1 cellular context compared by ENCODE assay signal in the genomic region with DNA sequence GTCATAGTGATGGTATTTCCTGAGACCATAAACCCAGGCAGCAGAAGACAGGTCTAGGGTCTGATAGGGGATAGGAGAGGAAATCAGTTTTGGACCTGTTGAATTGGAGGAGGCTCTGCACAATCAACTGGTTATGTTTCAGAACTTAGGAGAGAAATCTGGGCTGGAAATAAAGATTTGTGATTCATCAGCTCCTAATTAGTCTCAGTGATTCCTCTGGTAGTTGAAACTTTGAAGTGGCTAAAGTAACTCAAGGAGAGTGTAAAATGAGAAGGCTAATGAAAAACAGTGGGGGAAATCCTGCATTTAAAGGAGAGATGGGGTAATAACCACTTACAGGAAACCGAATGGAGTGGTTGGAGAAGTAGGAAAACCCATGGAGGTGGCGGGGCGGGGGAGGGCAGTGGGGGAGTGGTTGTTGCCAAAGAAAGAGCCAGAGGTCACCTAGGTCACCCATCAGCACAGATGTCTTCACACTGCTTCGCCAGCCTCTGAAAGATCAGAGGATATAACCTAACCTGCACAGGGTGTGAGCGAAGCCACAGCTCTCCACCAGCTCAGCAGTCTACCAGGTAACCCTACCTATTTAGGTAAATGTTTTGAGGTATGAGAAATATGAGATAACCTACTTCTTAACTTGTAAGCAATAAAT.
TF ChIP-seq lines count a peak whose summit lies in the region.

No MANE protein-coding gene starts in this region.

TF ChIP-seq in K562, 482 proteins besides CTCF, POLR2A, EP300 and RAD21:
- TF ChIP-seq KDM1A (IDR thresholded peaks at IDR 0.05) (peak; percentile 34 to 55; a peak in 2 of 4 replicates), ZNF785 (CRISPR knock-in tag; IDR thresholded peaks at IDR 0.05) (no peak), VEZF1 (CRISPR knock-in tag; IDR thresholded peaks at IDR 0.05) (peak; percentile 13; the same call in 1 of the 2 replicates), CHD2 (IDR thresholded peaks at IDR 0.05; ENCODE audit: low read depth, low read length) (no peak), RAD51 (IDR thresholded peaks at IDR 0.05; ENCODE audit: borderline replicate concordance, low read depth) (no peak), HOXB6 (CRISPR knock-in tag; IDR thresholded peaks at IDR 0.05; ENCODE audit: borderline replicate concordance) (no peak), STAT5A (IDR thresholded peaks at IDR 0.05; ENCODE audit: borderline replicate concordance, low read length) (no peak)
